Comparison of ENCODE assay signal across 18 cellular contexts in the genomic region with DNA sequence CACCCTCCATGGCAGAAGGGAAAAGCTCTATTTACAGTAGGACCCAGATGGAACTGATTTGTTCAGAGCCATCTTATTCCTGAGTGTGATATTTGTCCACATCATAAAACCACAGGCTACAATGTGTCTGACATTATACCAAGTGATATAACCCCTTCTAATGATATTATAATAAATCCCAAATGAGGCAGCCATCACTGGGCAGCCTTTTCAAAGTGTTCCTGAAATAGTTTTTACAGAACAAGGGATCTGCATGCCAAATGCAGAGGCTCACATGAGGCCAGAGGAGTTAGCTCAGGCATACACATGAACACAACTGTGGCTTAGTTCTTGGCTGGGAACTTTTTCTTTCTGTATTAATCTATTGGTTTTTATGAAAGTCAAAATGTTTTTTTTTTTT.
DNase-seq lines count a peak whose midpoint lies in the region; FAIRE-seq and TF ChIP-seq lines count a peak whose summit lies in the region.
"Had no signal": no experiment of that assay in that cellular context is flagged by ENCODE, and none has a peak within 500 bp of the region (broad histone marks: within the 10 kb centered on the region; RNA-seq: fewer than 3 reads in every experiment).

No MANE protein-coding gene starts in this region.

- DNase-seq in AG20443 (ENCODE audit: low spot score) (peak; percentile 51), HFF-Myc (ENCODE audit: extremely low read depth, low read depth) (peak; percentile 15), fibroblast of gingiva (ENCODE audit: low read depth) (peak; percentile 30), testis (peak; percentile 23), RCC 7860 (ENCODE audit: low spot score) (no peak), NCI-H1694 (lab: John Stamatoyannopoulos, UW) (no peak), HT-29 (ENCODE audit: low spot score) (no peak)
- DNase-seq: ACHN; Calu3; CD8-positive, alpha-beta T cell; DMS79 treated with DMSO at 0.1 percent for 48 hours; GF-D8; KBM-7 had no signal

- H3K9me3 ChIP-seq in testis, result no peaks in the 10 kb centered on the region
- H3K9me3 ChIP-seq: HAP-1 had no signal

- H3K4me3 ChIP-seq in HFF-Myc (replicated peaks; ENCODE audit: low read depth, low read length) (no peak overlapping the region), testis (no peak overlapping the region)
- H3K4me3 ChIP-seq: BLaER1 treated with 17β-estradiol and CSF1 and Interleukin-3, amounts not matched to agents 10 nM and 100 nM; GM12878; HAP-1 had no signal

- no peaks in the 10 kb centered on the region for H3K36me3 ChIP-seq in testis (ENCODE audit: low read depth, missing control alignments)
- H3K36me3 ChIP-seq: BLaER1 treated with 17β-estradiol and CSF1 and Interleukin-3, amounts not matched to agents 10 nM and 100 nM; HAP-1 had no signal

- TF ChIP-seq CTCF in HFF-Myc (IDR thresholded peaks at IDR 0.05; ENCODE audit: low read depth, low read length, missing control alignments) (no peak), testis (IDR thresholded peaks at IDR 0.05) (no peak)

- FAIRE-seq in RCC 7860 (lab: Jason Lieb, UNC), result no peak
- FAIRE-seq: A204.1, GM12878, HepG2 had no signal

- H3K27ac ChIP-seq in testis, result no peak overlapping the region
- H3K27ac ChIP-seq: BLaER1 treated with 17β-estradiol and CSF1 and Interleukin-3, amounts not matched to agents 10 nM and 100 nM had no signal

- intact Hi-C loops in testis (cut with DNase I; ENCODE audit: low total_unique reads), result no loop called here

- no peaks in the 10 kb centered on the region for H3K27me3 ChIP-seq in testis
- H3K27me3 ChIP-seq: BLaER1 treated with 17β-estradiol and CSF1 and Interleukin-3, amounts not matched to agents 10 nM and 100 nM had no signal

- no peak for TF ChIP-seq POLR2A in testis (IDR thresholded peaks at IDR 0.05)

- peaks cover 3% of the 10 kb centered on the region for H3K4me1 ChIP-seq in testis
- H3K4me1 ChIP-seq: HAP-1 had no signal

Comparison
In these comparisons a context has a peak if more than half of its experiments do, and no peak if none do; other contexts are left out.
1. DNase-seq: peak in AG20443 (single experiment), HFF-Myc (single experiment), fibroblast of gingiva (single experiment) and testis (single experiment); none in RCC 7860 (single experiment), NCI-H1694 (single experiment) and HT-29 (single experiment).